In the genomic region with DNA sequence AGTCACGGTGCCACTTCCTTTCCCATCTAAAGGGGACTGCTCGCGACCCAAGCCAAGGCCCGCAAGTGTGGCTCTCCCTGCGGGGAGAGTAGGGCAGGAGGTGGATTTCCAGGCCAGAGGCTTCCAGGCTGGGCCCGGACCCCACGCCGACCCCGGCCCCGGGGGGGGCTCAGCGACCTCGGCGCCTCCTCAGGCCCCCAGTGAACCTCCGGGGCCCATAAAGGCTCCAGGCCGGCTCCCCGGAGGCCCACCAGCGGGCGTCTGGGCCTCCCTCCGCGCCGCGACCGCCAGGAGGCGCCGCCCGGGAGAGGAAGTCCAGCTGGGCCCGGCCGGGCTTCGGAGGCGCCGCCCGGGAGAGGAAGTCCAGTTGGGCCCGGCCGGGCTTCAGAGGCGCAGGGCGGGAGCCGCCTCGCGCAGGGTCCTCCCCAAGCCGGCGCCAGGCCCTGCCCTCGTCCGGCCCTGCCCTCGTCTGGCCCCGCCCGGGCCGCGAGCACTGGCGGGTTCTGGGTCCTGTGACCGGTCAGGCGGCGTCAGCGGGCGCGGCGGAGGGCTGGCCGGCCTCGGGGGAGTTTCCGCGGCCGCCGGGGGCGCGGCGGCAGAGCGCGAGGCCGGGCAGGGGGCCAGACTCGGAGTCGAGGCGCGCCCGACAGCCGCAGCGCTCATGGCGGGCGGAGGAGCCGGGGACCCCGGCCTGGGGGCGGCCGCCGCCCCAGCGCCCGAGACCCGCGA, we compare ENCODE assay signal across 8 cellular contexts. TPM values are rescaled to one million over a fixed set of nuclear protein-coding genes. Genes with fewer than 3 reads are reported as not detected.
DNase-seq lines count a peak whose midpoint lies in the region; ATAC-seq and TF ChIP-seq lines count a peak whose summit lies in the region.

A gene (plus strand): TSS at position 623 of the 729 bp plus-strand sequence. CDS start 39 bp downstream, at position 662.

- H3K4me3 ChIP-seq in SJCRH30 (peak within 1 kb of the TSS; percentile 67), cardiac fibroblast (replicated peaks in 1 of 2; ENCODE audit: low read depth in 2 of 2, low read length in 2 of 2) (peak within 1 kb of the TSS; percentile 87 to 90), iPS-20b (ENCODE audit: low read length) (peak within 1 kb of the TSS; percentile 78), retinal pigment epithelial cell (ENCODE audit: low read length) (peak within 1 kb of the TSS; percentile 67)

- peak within 1 kb of the TSS; percentile 99 to 100 (median 100) for H3K27ac Mint-ChIP-seq in CD14-positive monocyte

- intact Hi-C loops in CD14-positive monocyte (cut with micrococcal nuclease), result loop anchor here (2.0 to 10.0 kb wide), 4 partner anchors 54 to 579 kb away; a partner anchor contains a TSS

- TF ChIP-seq CTCF in CD14-positive monocyte (IDR thresholded peaks at IDR 0.05), result peak; percentile 94
- TF ChIP-seq CTCF in cardiac fibroblast (IDR thresholded peaks at IDR 0.05; ENCODE audit: low read depth, low read length), result peak; percentile 30
- TF ChIP-seq CTCF in retinal pigment epithelial cell (conservative IDR thresholded peaks at IDR 0.05; ENCODE audit: low read depth, low read length), result peak; percentile 60

- H3K27me3 ChIP-seq in SJCRH30, result no peaks in the 10 kb centered on the region
- H3K27me3 ChIP-seq in iPS-20b (ENCODE audit: insufficient read depth, low read length), result peaks cover 6% of the 10 kb centered on the region; the same call in 1 of the 2 replicates

- H3K9me3 ChIP-seq in SJCRH30 (replicated peaks) (no peaks in the 10 kb centered on the region), iPS-20b (ENCODE audit: insufficient read depth, low read depth, low read length) (no peaks in the 10 kb centered on the region)

- peak within 1 kb of the TSS; percentile 100 for H3K4me3 Mint-ChIP-seq in CD14-positive monocyte

- peak; percentile 63 for ATAC-seq in GM19043 (IDR thresholded peaks at IDR 0.05; ENCODE audit: low read depth, unreplicated experiment)
- peak; percentile 89 for ATAC-seq in HG03432 (IDR thresholded peaks at IDR 0.05; ENCODE audit: unreplicated experiment)

- H3K9ac ChIP-seq in iPS-20b (ENCODE audit: low read depth, low read length), result peak within 1 kb of the TSS; percentile 73; the same call in 1 of the 2 replicates

- H3K36me3 ChIP-seq in SJCRH30 (no peaks in the 10 kb centered on the region), iPS-20b (ENCODE audit: insufficient read depth, low read depth, low read length) (no peaks in the 10 kb centered on the region)

- peaks cover 53% of the 10 kb centered on the region for H3K4me1 Mint-ChIP-seq in CD14-positive monocyte

- DNase-seq in CD14-positive monocyte (ENCODE audit: low spot score) (peak; percentile 93), SJCRH30 (peak; percentile 73), cardiac fibroblast (ENCODE audit: low read depth in 2 of 2) (peak; percentile 93 to 98), retinal pigment epithelial cell (ENCODE audit: low read depth) (peak; percentile 74), NCI-H187 (lab: John Stamatoyannopoulos, UW) (no peak)

- H3K27ac ChIP-seq in SJCRH30, result peak within 1 kb of the TSS; percentile 68
- no peak within 1 kb of the TSS for H3K27ac ChIP-seq in iPS-20b (ENCODE audit: low read length)

- H3K36me3 Mint-ChIP-seq in CD14-positive monocyte, result peaks cover 7 to 8% of the 10 kb centered on the region in 2 donors

- no peaks in the 10 kb centered on the region for H3K27me3 Mint-ChIP-seq in CD14-positive monocyte (ENCODE audit: low read depth in 3 of 3)

- H3K4me1 ChIP-seq in SJCRH30 (peaks cover 15% of the 10 kb centered on the region), iPS-20b (ENCODE audit: insufficient read depth, low read length) (0 out of 2 replicates have a peak, but pooled peaks cover 7% of the 10 kb centered on the region)

- no peaks in the 10 kb centered on the region for H3K9me3 Mint-ChIP-seq in CD14-positive monocyte

RNA-seq across cellular contexts. Expression of the gene that starts here (rescaled TPM):
- polyA plus RNA-seq in CD14-positive monocyte, result 100 to 1,000 TPM; 429 to 588 TPM
- 12.2 and 12.4 TPM in 2 replicates for total RNA-seq in SJCRH30 (2014; rRNA removed; shearing (Covaris generic))

Comparison
In these comparisons a context has a peak if more than half of its experiments do, and no peak if none do; other contexts are left out.
1. DNase-seq: peak in CD14-positive monocyte (single experiment), SJCRH30 (2 of 2), cardiac fibroblast (2 of 2) and retinal pigment epithelial cell (single experiment); none in NCI-H187 (0 of 2).
2. CTCF ChIP-seq: peak in every context shown above with its lines; median percentile 94 in CD14-positive monocyte; 60 in retinal pigment epithelial cell; 30 in cardiac fibroblast.
3. Peak in every context shown above with its lines, with median percentiles within 50 percentile points of each other: H3K4me3 ChIP-seq.